ENCODE assay signal across 8 cellular contexts in genomic region chrX:118115948-118116307, GRCh38. TPM values are rescaled to one million over a fixed set of nuclear protein-coding genes. Genes with fewer than 3 reads are reported as not detected.
DNase-seq lines count a peak whose midpoint lies in the region; ATAC-seq and TF ChIP-seq lines count a peak whose summit lies in the region.

No MANE protein-coding gene starts in this region.

- H3K9me3 ChIP-seq in SK-N-MC (ENCODE audit: low read depth, low read length) = no peaks in the 10 kb centered on the region
- H3K9me3 ChIP-seq in trophoblast cell (ENCODE audit: insufficient read depth, low read depth, low read length) = no peaks in the 10 kb centered on the region

- H3K18ac ChIP-seq in trophoblast cell (ENCODE audit: low read length) = no peak overlapping the region

- H3K14ac ChIP-seq in trophoblast cell (ENCODE audit: low read length) = no peak overlapping the region

- no peak overlapping the region for H3K27ac ChIP-seq in SK-N-MC
- no peak overlapping the region for H3K27ac ChIP-seq in trophoblast cell (ENCODE audit: low read depth, low read length)

- no peak overlapping the region for H2AK5ac ChIP-seq in trophoblast cell (ENCODE audit: low read length)

- H3K79me2 ChIP-seq in trophoblast cell (ENCODE audit: control insufficient read depth, insufficient read depth, low read length, poor library complexity) = no peaks in the 10 kb centered on the region

- TF ChIP-seq CTCF in GM12865 (IDR thresholded peaks at IDR 0.05; ENCODE audit: insufficient read depth, low read depth, low read length, missing control alignments) (no peak), fibroblast of villous mesenchyme (IDR thresholded peaks at IDR 0.05; ENCODE audit: insufficient read depth, low read depth, low read length) (no peak)

- no peak overlapping the region for H4K91ac ChIP-seq in trophoblast cell (ENCODE audit: low read depth, low read length)

- ATAC-seq in GM21447 (IDR thresholded peaks at IDR 0.05; ENCODE audit: unreplicated experiment) = no peak

- no peaks in the 10 kb centered on the region for H3K27me3 ChIP-seq in trophoblast cell (ENCODE audit: insufficient read depth, low read length)

- H2BK120ac ChIP-seq in trophoblast cell (ENCODE audit: insufficient read depth, low read length, poor library complexity) = no peak overlapping the region

- WGBS in trophoblast cell (ENCODE audit: extremely low coverage, insufficient coverage, insufficient read length) = no CpG with 5 or more reads among the region's 11 CpGs

- H2BK12ac ChIP-seq in trophoblast cell (ENCODE audit: low read length) = no peak overlapping the region

- peak overlapping the region; percentile 69 for H3K9ac ChIP-seq in SK-N-MC (ENCODE audit: insufficient read length)
- no peak overlapping the region for H3K9ac ChIP-seq in trophoblast cell (ENCODE audit: low read length)

- no peaks in the 10 kb centered on the region for H3K4me1 ChIP-seq in trophoblast cell (ENCODE audit: control insufficient read depth in 1 of 2, insufficient read depth in 2 of 2, low read length in 2 of 2)

- peak overlapping the region; percentile 53 for H3K4me3 ChIP-seq in GM12865 (ENCODE audit: low read depth, low read length)
- H3K4me3 ChIP-seq in SK-N-MC = peak overlapping the region; percentile 77
- H3K4me3 ChIP-seq in fibroblast of villous mesenchyme (ENCODE audit: low read depth, low read length) = peak overlapping the region; percentile 51
- peak overlapping the region; percentile 77 for H3K4me3 ChIP-seq in trophoblast cell (ENCODE audit: low read depth, low read length)

- DNase-seq in GM12865 (ENCODE audit: low read depth) (no peak), SK-N-MC (ENCODE audit: low read depth, low spot score) (no peak), fibroblast of villous mesenchyme (ENCODE audit: low read depth) (no peak), trophoblast cell (no peak), NCI-H1092 treated with DMSO at 0.1 percent for 48 hours (lab: John Stamatoyannopoulos, UW) (no peak), T-helper 9 cell (no peak), activated gamma-delta T cell (lab: John Stamatoyannopoulos, UW) (no peak)

- peak overlapping the region; percentile 94 for H3K4me2 ChIP-seq in trophoblast cell (ENCODE audit: low read length)

- H3K79me1 ChIP-seq in trophoblast cell (ENCODE audit: low read length) = no peaks in the 10 kb centered on the region

- no peaks in the 10 kb centered on the region for H3K36me3 ChIP-seq in SK-N-MC (ENCODE audit: insufficient read depth, low read length)
- no peaks in the 10 kb centered on the region for H3K36me3 ChIP-seq in trophoblast cell (ENCODE audit: control insufficient read depth in 1 of 2, insufficient read depth in 2 of 2, low read length in 2 of 2)

- no peak overlapping the region for H4K12ac ChIP-seq in trophoblast cell (ENCODE audit: low read depth, low read length)

- H2AFZ ChIP-seq in trophoblast cell (ENCODE audit: insufficient read depth, low read length, poor library complexity) = peak overlapping the region; percentile 37

- H3K4ac ChIP-seq in trophoblast cell (ENCODE audit: low read depth, low read length) = no peak overlapping the region

- no peak overlapping the region for H3K23ac ChIP-seq in trophoblast cell (ENCODE audit: low read length)

- no peak overlapping the region for H4K8ac ChIP-seq in trophoblast cell (ENCODE audit: low read depth, low read length)

- H2BK5ac ChIP-seq in trophoblast cell (ENCODE audit: low read depth, low read length, poor library complexity) = no peak overlapping the region

RNA-seq across cellular contexts. Expression of gene KLHL13, which starts 0.7 kb away (rescaled TPM):
- 0.97 and 1.3 TPM in 2 replicates for total RNA-seq in fibroblast of villous mesenchyme
- 0.49 and 0.52 TPM in 2 replicates for polyA plus RNA-seq in trophoblast cell (2013)
